8 cellular contexts compared by ENCODE assay signal in genomic region chr7:74657692-74658170, GRCh38. TPM values are rescaled to one million over a fixed set of nuclear protein-coding genes. Genes with fewer than 3 reads are reported as not detected.
DNase-seq lines count a peak whose midpoint lies in the region; ATAC-seq and TF ChIP-seq lines count a peak whose summit lies in the region.

TSS of gene GTF2I (plus strand) at chr7:74657718. CDS start at chr7:74689129, 31,411 bp downstream.

- intact Hi-C loops in lower leg skin (cut with DNase I; ENCODE audit: low total_unique reads) (no loop called here), stomach (cut with DNase I; ENCODE audit: low total_unique reads) (no loop called here)

- H3K4me3 ChIP-seq in Peyer's patch, result peak within 1 kb of the TSS; percentile 88 to 100 (median 94)
- H3K4me3 ChIP-seq in lower leg skin (ENCODE audit: low read depth, poor library complexity, severe bottlenecking), result peak within 1 kb of the TSS; percentile 99
- H3K4me3 ChIP-seq in stomach, result peak within 1 kb of the TSS; percentile 86 to 100 (median 99)

- peak; percentile 2 for ATAC-seq in GM18861 (IDR thresholded peaks at IDR 0.05; ENCODE audit: unreplicated experiment)
- peak; percentile 24 for ATAC-seq in HG02642 (IDR thresholded peaks at IDR 0.05; ENCODE audit: poor library complexity, unreplicated experiment)

- H3K4me1 ChIP-seq in Peyer's patch (peaks cover 3 to 48% (median 14%) of the 10 kb centered on the region in 4 donors), stomach (peaks cover 43 to 65% (median 51%) of the 10 kb centered on the region in 4 donors)

- no peak for TF ChIP-seq EP300 in stomach (IDR thresholded peaks at IDR 0.05)

- TF ChIP-seq CTCF in Peyer's patch (IDR thresholded peaks at IDR 0.05), result no peak
- TF ChIP-seq CTCF in lower leg skin (IDR thresholded peaks at IDR 0.05), result no peak
- no peak for TF ChIP-seq CTCF in stomach (IDR thresholded peaks at IDR 0.05)

- TF ChIP-seq POLR2A in Peyer's patch (IDR thresholded peaks at IDR 0.05) (no peak), lower leg skin (IDR thresholded peaks at IDR 0.05) (no peak), stomach (IDR thresholded peaks at IDR 0.05) (no peak)

- H3K36me3 ChIP-seq in Peyer's patch, result no peaks in the 10 kb centered on the region
- no peaks in the 10 kb centered on the region for H3K36me3 ChIP-seq in stomach

- H3K9me3 ChIP-seq in Peyer's patch (no peaks in the 10 kb centered on the region), stomach (no peaks in the 10 kb centered on the region)

- no peak for DNase-seq in Peyer's patch
- DNase-seq in cerebellum (ENCODE audit: low spot score), result no peak
- DNase-seq in lower leg skin (ENCODE audit: low spot score in 2 of 2), result peak in 1 of 2 donors; percentile 89
- peak; percentile 34 for DNase-seq in stomach
- DNase-seq in LoVo (ENCODE audit: low spot score), result no peak
- no peak for DNase-seq in NCI-H510A (lab: John Stamatoyannopoulos, UW)

- WGBS in lower leg skin, 2 donors, result 0% methylated on average over 31 to 44 of the region's 56 CpGs
- 0 to 1% (median 1%) methylated on average over 15 to 56 of the region's 56 CpGs for WGBS in stomach, 5 donors

- no peaks in the 10 kb centered on the region for H3K27me3 ChIP-seq in Peyer's patch
- no peaks in the 10 kb centered on the region for H3K27me3 ChIP-seq in stomach

- H3K27ac ChIP-seq in Peyer's patch (peak within 1 kb of the TSS; percentile 98 to 100 (median 98)), stomach (peak within 1 kb of the TSS; percentile 98 to 100 (median 100))

RNA-seq across cellular contexts. Expression of gene GTF2I, which starts in this region (rescaled TPM):
- total RNA-seq in Peyer's patch, result 100 to 1,000 TPM; 168 to 347 (median 193) TPM
- total RNA-seq in cerebellum, result 328 TPM
- 100 to 1,000 TPM; 144 to 191 (median 156) TPM for total RNA-seq in lower leg skin
- 100 to 1,000 TPM; 109 to 340 (median 207) TPM for total RNA-seq in stomach
- polyA plus RNA-seq in stomach, result 10 to 100 TPM; 15.9 to 35.6 (median 24.2) TPM
